In the genomic region with DNA sequence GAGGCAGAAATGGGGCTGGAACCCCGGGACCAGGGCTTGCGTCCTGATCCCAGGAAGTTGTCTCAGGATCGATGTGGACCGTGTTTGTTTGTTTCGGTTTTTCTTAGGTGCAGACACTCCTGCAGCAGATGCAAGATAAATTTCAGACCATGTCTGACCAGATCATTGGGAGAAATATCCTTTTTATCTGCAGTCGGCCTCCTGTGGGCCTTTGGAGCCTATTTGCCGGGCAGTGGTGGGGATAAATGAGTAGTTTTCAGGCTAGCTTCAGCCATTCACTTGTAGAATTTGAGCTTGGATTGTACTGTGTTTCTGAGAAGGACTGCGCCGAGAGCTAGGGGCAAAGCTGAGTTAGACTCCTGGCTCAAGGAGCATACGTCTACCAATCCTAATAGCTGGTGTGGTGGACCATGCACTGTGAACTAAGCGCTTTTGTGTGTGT, we compare ENCODE assay signal across 8 cellular contexts. TPM values are rescaled to one million over a fixed set of nuclear protein-coding genes. Genes with fewer than 3 reads are reported as not detected.
DNase-seq lines count a peak whose midpoint lies in the region; ATAC-seq and TF ChIP-seq lines count a peak whose summit lies in the region.

No MANE protein-coding gene starts in this region.

- H3K4me3 Mint-ChIP-seq in activated CD4-positive, alpha-beta T cell treated with anti-CD3 and anti-CD28 coated beads, Interleukin-2, amount 10 ng/mL, durations not matched to agents 7 days and 5 days = peak overlapping the region; percentile 99

- H3K27me3 ChIP-seq in adipocyte (replicated peaks; ENCODE audit: control insufficient read depth, insufficient read depth, low read length) = no peaks in the 10 kb centered on the region
- no peaks in the 10 kb centered on the region for H3K27me3 ChIP-seq in thoracic aorta (replicated peaks; ENCODE audit: insufficient read depth)

- peak overlapping the region; percentile 90 for H3K9ac ChIP-seq in adipocyte (ENCODE audit: low read length)

- CTCF ChIA-PET in activated CD4-positive, alpha-beta T cell treated with anti-CD3 and anti-CD28 coated beads, Interleukin-2, amount 10 ng/mL, durations not matched to agents 7 days and 5 days (lab: Charles Lee) = interaction anchor here (1.9 kb wide), 1 partner anchor 378 kb away, joined by 5 read pairs; the partner anchor contains the start of gene TAF1C

- H3K9me3 Mint-ChIP-seq in activated CD4-positive, alpha-beta T cell treated with anti-CD3 and anti-CD28 coated beads, Interleukin-2, amount 10 ng/mL, durations not matched to agents 7 days and 5 days = no peaks in the 10 kb centered on the region

- H3K27ac Mint-ChIP-seq in activated CD4-positive, alpha-beta T cell treated with anti-CD3 and anti-CD28 coated beads, Interleukin-2, amount 10 ng/mL, durations not matched to agents 7 days and 5 days = peak overlapping the region; percentile 95

- POLR2A ChIA-PET in activated CD4-positive, alpha-beta T cell treated with anti-CD3 and anti-CD28 coated beads, Interleukin-2, amount 10 ng/mL, durations not matched to agents 7 days and 5 days (lab: Charles Lee) = no interaction called here

- H3K9me3 ChIP-seq in adipocyte (ENCODE audit: control insufficient read depth, low read length) (no peaks in the 10 kb centered on the region), thoracic aorta (no peaks in the 10 kb centered on the region)

- peaks cover 21% of the 10 kb centered on the region for H3K4me1 ChIP-seq in adipocyte (ENCODE audit: control insufficient read depth, insufficient read depth, low read length)
- H3K4me1 ChIP-seq in thoracic aorta (ENCODE audit: control insufficient read depth in 1 of 2, low read depth in 2 of 2) = peaks cover 12 to 52% of the 10 kb centered on the region in 2 donors

- H3K4me3 ChIP-seq in adipocyte (ENCODE audit: low read length) (peak overlapping the region; percentile 87), thoracic aorta (peak overlapping the region; percentile 88)

- peaks cover 43% of the 10 kb centered on the region for H3K4me1 Mint-ChIP-seq in activated CD4-positive, alpha-beta T cell treated with anti-CD3 and anti-CD28 coated beads, Interleukin-2, amount 10 ng/mL, durations not matched to agents 7 days and 5 days

- no peak for ATAC-seq in thoracic aorta (ENCODE audit: insufficient number of reproducible peaks, low FRiP score, low read depth)

- peaks cover 42% of the 10 kb centered on the region for H3K36me3 Mint-ChIP-seq in activated CD4-positive, alpha-beta T cell treated with anti-CD3 and anti-CD28 coated beads, Interleukin-2, amount 10 ng/mL, durations not matched to agents 7 days and 5 days (ENCODE audit: low read depth)

- H3K36me3 ChIP-seq in adipocyte (ENCODE audit: control insufficient read depth, insufficient read depth, low read length, severe bottlenecking) (peaks cover 15% of the 10 kb centered on the region), thoracic aorta (no peaks in the 10 kb centered on the region)

- H3K27me3 Mint-ChIP-seq in activated CD4-positive, alpha-beta T cell treated with anti-CD3 and anti-CD28 coated beads, Interleukin-2, amount 10 ng/mL, durations not matched to agents 7 days and 5 days = peaks cover 2% of the 10 kb centered on the region

- no peak for TF ChIP-seq CTCF in thoracic aorta (IDR thresholded peaks at IDR 0.05)

- no peak for DNase-seq in activated CD4-positive, alpha-beta T cell treated with anti-CD3 and anti-CD28 coated beads, Interleukin-2, amount 10 ng/mL, durations not matched to agents 7 days and 5 days
- no peak for DNase-seq in activated CD4-positive, alpha-beta T cell treated with anti-CD3 and anti-CD28 coated beads for 1 hour
- DNase-seq in adipocyte (ENCODE audit: low read depth) (peak; percentile 4), kidney tubule cell (ENCODE audit: low spot score) (peak; percentile 25), thoracic aorta (ENCODE audit: low spot score) (no peak), NOMO-1 treated with dmso at 0.1 percent for 144 hours (lab: John Stamatoyannopoulos, UW; ENCODE audit: unreplicated experiment) (no peak), NCI-H1105 treated with DMSO at 0.1 percent for 48 hours (lab: John Stamatoyannopoulos, UW) (no peak)
- no peak for DNase-seq in stimulated activated CD8-positive, alpha-beta memory T cell treated with anti-CD3 and anti-CD28 coated beads, Interleukin-4, amount 100 ng/mL, for 48 hours

- peak overlapping the region; percentile 53 to 69 for H3K27ac ChIP-seq in thoracic aorta

RNA-seq across cellular contexts. Expression of gene HSBP1, which starts 0.8 kb away (rescaled TPM):
- total RNA-seq in activated CD4-positive, alpha-beta T cell treated with anti-CD3 and anti-CD28 coated beads, Interleukin-2, amount 10 ng/mL, durations not matched to agents 7 days and 5 days = 10 to 100 TPM; 60.9 to 61.1 TPM
- total RNA-seq in thoracic aorta = 10 to 100 TPM; 11.0 to 15.0 TPM

Comparison
In these comparisons a context has a peak if more than half of its experiments do, and no peak if none do; other contexts are left out.
1. DNase-seq: peak in adipocyte (single experiment) and kidney tubule cell (single experiment); none in activated CD4-positive, alpha-beta T cell treated with anti-CD3 and anti-CD28 coated beads, Interleukin-2, amount 10 ng/mL, durations not matched to agents 7 days and 5 days (single experiment), activated CD4-positive, alpha-beta T cell treated with anti-CD3 and anti-CD28 coated beads for 1 hour (single experiment), thoracic aorta (single experiment), stimulated activated CD8-positive, alpha-beta memory T cell treated with anti-CD3 and anti-CD28 coated beads, Interleukin-4, amount 100 ng/mL, for 48 hours (single experiment), NOMO-1 treated with dmso at 0.1 percent for 144 hours (single experiment) and NCI-H1105 treated with DMSO at 0.1 percent for 48 hours (single experiment).